21 cellular contexts compared by ENCODE assay signal in the genomic region with DNA sequence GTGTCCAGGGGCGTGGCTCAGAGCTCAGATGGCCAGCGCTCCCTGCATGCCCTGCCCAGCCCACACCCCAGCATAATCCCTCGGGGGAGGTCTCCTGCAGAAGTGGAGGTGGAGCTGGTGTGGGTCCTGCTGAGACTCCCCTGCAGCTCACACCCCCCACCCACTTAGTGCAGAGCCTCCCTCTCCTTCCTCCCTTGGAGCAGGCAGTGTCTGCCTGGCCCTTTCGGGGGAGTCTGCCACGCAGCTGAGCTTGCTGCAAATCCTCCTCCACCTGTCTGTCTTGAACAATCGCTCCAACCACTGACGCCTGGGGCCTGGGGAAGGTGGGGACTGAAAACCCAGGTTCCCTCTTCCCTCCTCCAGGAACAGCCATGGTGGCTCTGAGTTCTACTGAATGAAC.
"Had no signal": no experiment of that assay in that cellular context is flagged by ENCODE, and none has a peak within 500 bp of the region (broad histone marks: within the 10 kb centered on the region; RNA-seq: fewer than 3 reads in every experiment).

No MANE protein-coding gene starts in this region.

- H3K36me3 Mint-ChIP-seq: natural killer cell; stimulated activated memory B cell treated with anti-CD40 and anti-IgM and Interleukin-4, amounts not matched to agents 10 μg/mL and 1 μg/mL and 100 μg/mL, for 72 hours had no signal

- H3K36me3 ChIP-seq: right lobe of liver, tibial nerve had no signal

- H3K27ac ChIP-seq: coronary artery, hepatocyte, parathyroid adenoma, psoas muscle, right lobe of liver, testis, tibial nerve had no signal

- ATAC-seq: left colon; mucosa of descending colon; natural killer cell; psoas muscle; right lobe of liver; stimulated activated memory B cell treated with anti-CD40 and anti-IgM and Interleukin-4, amounts not matched to agents 10 μg/mL and 1 μg/mL and 100 μg/mL, for 72 hours; stimulated activated naive CD8-positive, alpha-beta T cell treated with anti-CD3 and anti-CD28 coated beads, Interleukin-15, amount 100 ng/mL, for 72 hours had no signal

- H3K27me3 ChIP-seq: hepatocyte, right lobe of liver, testis, tibial nerve had no signal

- H3K9me3 ChIP-seq: mucosa of descending colon, psoas muscle, right lobe of liver, testis had no signal

- H2AFZ ChIP-seq: hepatocyte, parathyroid adenoma had no signal

- DNase-seq: effector CD4-positive, alpha-beta T cell; foreskin melanocyte; left colon; mammary epithelial cell; mucosa of descending colon; natural killer cell; occipital lobe; psoas muscle; retina; stimulated activated CD4-positive, alpha-beta T cell treated with anti-CD3 and anti-CD28 coated beads, Interleukin-15, amount 100 ng/mL, for 24 hours; stimulated activated CD4-positive, alpha-beta T cell treated with anti-CD3 and anti-CD28 coated beads, Interleukin-1b, Interleukin-23, amount 100 ng/mL, for 48 hours; stimulated activated CD4-positive, alpha-beta T cell treated with anti-CD3 and anti-CD28 coated beads, Interleukin-4, amount 100 ng/mL, for 24 hours; stimulated activated naive CD8-positive, alpha-beta T cell treated with anti-CD3 and anti-CD28 coated beads, Interleukin-15, amount 100 ng/mL, for 72 hours; testis had no signal

- H3K4me1 ChIP-seq: parathyroid adenoma, psoas muscle, right lobe of liver, testis, tibial nerve had no signal

- H3K9me3 Mint-ChIP-seq: natural killer cell; neural crest cell; stimulated activated naive CD8-positive, alpha-beta T cell treated with anti-CD3 and anti-CD28 coated beads, Interleukin-15, amount 100 ng/mL, for 72 hours had no signal

- H3K27ac Mint-ChIP-seq: natural killer cell; stimulated activated memory B cell treated with anti-CD40 and anti-IgM and Interleukin-4, amounts not matched to agents 10 μg/mL and 1 μg/mL and 100 μg/mL, for 72 hours; stimulated activated naive CD8-positive, alpha-beta T cell treated with anti-CD3 and anti-CD28 coated beads, Interleukin-15, amount 100 ng/mL, for 72 hours had no signal

- H3K4me2 ChIP-seq: hepatocyte had no signal

- H3K9ac ChIP-seq: parathyroid adenoma had no signal

- H3K27me3 Mint-ChIP-seq: stimulated activated memory B cell treated with anti-CD40 and anti-IgM and Interleukin-4, amounts not matched to agents 10 μg/mL and 1 μg/mL and 100 μg/mL, for 72 hours; stimulated activated naive CD8-positive, alpha-beta T cell treated with anti-CD3 and anti-CD28 coated beads, Interleukin-15, amount 100 ng/mL, for 72 hours had no signal

- H3K79me2 ChIP-seq: hepatocyte, parathyroid adenoma had no signal

- H3K4me3 ChIP-seq: coronary artery, hepatocyte, mucosa of descending colon, psoas muscle, right lobe of liver, testis, tibial nerve had no signal

- H3K4me3 Mint-ChIP-seq: natural killer cell; neural crest cell; stimulated activated memory B cell treated with anti-CD40 and anti-IgM and Interleukin-4, amounts not matched to agents 10 μg/mL and 1 μg/mL and 100 μg/mL, for 72 hours; stimulated activated naive CD8-positive, alpha-beta T cell treated with anti-CD3 and anti-CD28 coated beads, Interleukin-15, amount 100 ng/mL, for 72 hours had no signal

- H3K4me1 Mint-ChIP-seq: natural killer cell; stimulated activated memory B cell treated with anti-CD40 and anti-IgM and Interleukin-4, amounts not matched to agents 10 μg/mL and 1 μg/mL and 100 μg/mL, for 72 hours; stimulated activated naive CD8-positive, alpha-beta T cell treated with anti-CD3 and anti-CD28 coated beads, Interleukin-15, amount 100 ng/mL, for 72 hours had no signal
